Comparison of ENCODE assay signal across 1 cellular context in the genomic region with DNA sequence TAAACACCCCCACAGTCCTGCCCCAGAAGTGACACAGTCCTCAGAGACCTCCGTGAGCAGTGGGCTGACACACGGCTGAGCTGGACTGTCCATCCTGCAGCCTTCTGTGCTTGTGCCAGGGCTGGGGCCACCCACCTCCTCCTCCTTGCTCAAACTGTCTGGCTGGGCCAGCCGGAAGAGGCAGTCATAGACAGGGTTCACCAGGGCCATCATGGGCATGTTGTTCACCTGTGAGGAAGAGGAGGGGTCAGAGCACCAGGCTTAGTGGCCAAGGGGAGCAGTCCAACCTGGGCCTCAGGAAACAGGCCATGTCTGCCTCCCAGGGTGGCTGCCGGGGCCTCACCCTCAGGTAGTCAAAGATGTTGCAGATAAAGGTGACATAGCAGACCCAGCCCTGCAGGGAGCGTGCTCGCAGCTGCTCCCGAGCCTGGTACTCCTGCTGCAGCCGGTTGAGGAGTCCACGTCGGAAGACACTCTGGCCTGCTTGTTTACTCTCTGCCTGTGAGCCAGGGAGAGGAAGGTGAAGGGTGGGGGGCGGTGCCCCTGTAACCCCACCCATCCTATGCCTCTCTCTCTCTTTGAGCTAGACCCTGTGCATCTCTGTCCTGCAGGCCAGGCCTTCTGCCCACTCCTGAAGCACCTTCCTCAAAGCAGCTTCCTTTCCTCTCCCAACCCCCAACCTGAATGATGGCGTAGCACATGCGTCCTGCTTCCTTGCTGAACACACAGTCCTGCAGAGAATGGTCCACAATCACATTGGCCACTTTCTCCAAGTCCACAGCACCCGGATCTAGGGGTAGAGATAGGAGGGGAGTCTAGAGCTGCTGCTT.
A peak's percentile ranks its signal among the peaks of the same experiment; 100 is the strongest.
TF ChIP-seq lines count a peak whose summit lies in the region.

No MANE protein-coding gene starts in this region.

TF ChIP-seq in HepG2, 621 proteins besides CTCF, POLR2A, EP300 and RAD21 (continued from another document and continues in another):
- TF ChIP-seq ZNF512B (CRISPR knock-in tag; IDR thresholded peaks at IDR 0.05; ENCODE audit: borderline replicate concordance), result 0 out of 2 replicates have a peak, but pooled peaks have one; percentile 17
- peak; percentile 72 for TF ChIP-seq POLR2G (IDR thresholded peaks at IDR 0.05; ENCODE audit: low read depth, low read length)
- TF ChIP-seq, protein P1, sequence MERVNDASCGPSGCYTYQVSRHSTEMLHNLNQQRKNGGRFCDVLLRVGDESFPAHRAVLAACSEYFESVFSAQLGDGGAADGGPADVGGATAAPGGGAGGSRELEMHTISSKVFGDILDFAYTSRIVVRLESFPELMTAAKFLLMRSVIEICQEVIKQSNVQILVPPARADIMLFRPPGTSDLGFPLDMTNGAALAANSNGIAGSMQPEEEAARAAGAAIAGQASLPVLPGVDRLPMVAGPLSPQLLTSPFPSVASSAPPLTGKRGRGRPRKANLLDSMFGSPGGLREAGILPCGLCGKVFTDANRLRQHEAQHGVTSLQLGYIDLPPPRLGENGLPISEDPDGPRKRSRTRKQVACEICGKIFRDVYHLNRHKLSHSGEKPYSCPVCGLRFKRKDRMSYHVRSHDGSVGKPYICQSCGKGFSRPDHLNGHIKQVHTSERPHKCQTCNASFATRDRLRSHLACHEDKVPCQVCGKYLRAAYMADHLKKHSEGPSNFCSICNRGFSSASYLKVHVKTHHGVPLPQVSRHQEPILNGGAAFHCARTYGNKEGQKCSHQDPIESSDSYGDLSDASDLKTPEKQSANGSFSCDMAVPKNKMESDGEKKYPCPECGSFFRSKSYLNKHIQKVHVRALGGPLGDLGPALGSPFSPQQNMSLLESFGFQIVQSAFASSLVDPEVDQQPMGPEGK (CRISPR knock-in tag; IDR thresholded peaks at IDR 0.05), result peak; percentile 92
- TF ChIP-seq ELF4 (CRISPR knock-in tag; IDR thresholded peaks at IDR 0.05; ENCODE audit: borderline replicate concordance), result no peak
- TF ChIP-seq ZNF749 (CRISPR knock-in tag; IDR thresholded peaks at IDR 0.05; ENCODE audit: borderline replicate concordance), result peak; percentile 52; the same call in 1 of the 2 replicates
- TF ChIP-seq FOXK1 (CRISPR knock-in tag; IDR thresholded peaks at IDR 0.05; ENCODE audit: borderline replicate concordance, low read depth), result peak; percentile 94
- no peak for TF ChIP-seq HNRNPUL1 (IDR thresholded peaks at IDR 0.05; ENCODE audit: low read depth, low read length)
- no peak for TF ChIP-seq PTBP1 (IDR thresholded peaks at IDR 0.05; ENCODE audit: low read depth, low read length, poor library complexity, severe bottlenecking)
- TF ChIP-seq RXRA (CRISPR knock-in tag; IDR thresholded peaks at IDR 0.05), result no peak; the same call in none of the 2 replicates
- TF ChIP-seq MED8 (CRISPR knock-in tag; IDR thresholded peaks at IDR 0.05; ENCODE audit: insufficient replicate concordance), result no peak
- TF ChIP-seq SAP130 (CRISPR knock-in tag; IDR thresholded peaks at IDR 0.05; ENCODE audit: low read depth), result peak; percentile 94
- TF ChIP-seq ZKSCAN5 (CRISPR knock-in tag; IDR thresholded peaks at IDR 0.05), result no peak
- TF ChIP-seq TMF1 (CRISPR knock-in tag; IDR thresholded peaks at IDR 0.05; ENCODE audit: low read depth), result peak; percentile 68; the same call in 1 of the 2 replicates
- TF ChIP-seq ZNF382 (CRISPR knock-in tag; IDR thresholded peaks at IDR 0.05; ENCODE audit: borderline replicate concordance), result no peak
- no peak for TF ChIP-seq SMAD3 (CRISPR knock-in tag; IDR thresholded peaks at IDR 0.05)
- TF ChIP-seq SNAI1 (CRISPR knock-in tag; IDR thresholded peaks at IDR 0.05; ENCODE audit: borderline replicate concordance), result no peak
- TF ChIP-seq ZNF335 (CRISPR knock-in tag; IDR thresholded peaks at IDR 0.05), result peak; percentile 98
- peak; percentile 53 for TF ChIP-seq SKI (IDR thresholded peaks at IDR 0.05; ENCODE audit: partially characterized antibody)
- no peak for TF ChIP-seq ZNF740 (CRISPR knock-in tag; IDR thresholded peaks at IDR 0.05)
- no peak for TF ChIP-seq TCF7L2 (IDR thresholded peaks at IDR 0.05; ENCODE audit: low read depth, low read length)
- no peak for TF ChIP-seq ZNF672 (CRISPR knock-in tag; IDR thresholded peaks at IDR 0.05)
- peak; percentile 17; the same call in 1 of the 2 replicates for TF ChIP-seq ZNF746 (CRISPR knock-in tag; IDR thresholded peaks at IDR 0.05)
- TF ChIP-seq ZUFSP (CRISPR knock-in tag; IDR thresholded peaks at IDR 0.05; ENCODE audit: borderline replicate concordance), result no peak
- TF ChIP-seq CEBPG (CRISPR knock-in tag; IDR thresholded peaks at IDR 0.05), result 0 out of 2 replicates have a peak, but pooled peaks have one; percentile 53
- TF ChIP-seq CAMTA2 (CRISPR knock-in tag; IDR thresholded peaks at IDR 0.05; ENCODE audit: borderline replicate concordance), result no peak
- no peak for TF ChIP-seq RFX3 (CRISPR knock-in tag; IDR thresholded peaks at IDR 0.05)
- TF ChIP-seq ZNF274 (CRISPR knock-in tag; IDR thresholded peaks at IDR 0.05), result peak; percentile 92
- TF ChIP-seq ZNF678 (CRISPR knock-in tag; IDR thresholded peaks at IDR 0.05), result no peak
- TF ChIP-seq ZNF841 (CRISPR knock-in tag; IDR thresholded peaks at IDR 0.05; ENCODE audit: borderline replicate concordance), result no peak
- no peak for TF ChIP-seq TCF12 (IDR thresholded peaks at IDR 0.05)
- no peak for TF ChIP-seq TCF12 (CRISPR knock-in tag; IDR thresholded peaks at IDR 0.05)
- TF ChIP-seq ZNF275 (CRISPR knock-in tag; IDR thresholded peaks at IDR 0.05; ENCODE audit: borderline replicate concordance), result no peak
- no peak for TF ChIP-seq ZNF235 (CRISPR knock-in tag; IDR thresholded peaks at IDR 0.05; ENCODE audit: borderline replicate concordance)
- TF ChIP-seq BRF2 (CRISPR knock-in tag; IDR thresholded peaks at IDR 0.05), result 0 out of 2 replicates have a peak, but pooled peaks have one; percentile 50
- no peak for TF ChIP-seq ZFYVE20 (CRISPR knock-in tag; IDR thresholded peaks at IDR 0.05; ENCODE audit: borderline replicate concordance, low read depth)
- TF ChIP-seq ZFP62 (CRISPR knock-in tag; IDR thresholded peaks at IDR 0.05), result no peak
- peak; percentile 60; the same call in 1 of the 2 replicates for TF ChIP-seq SOX5 (CRISPR knock-in tag; IDR thresholded peaks at IDR 0.05; ENCODE audit: borderline replicate concordance)
- TF ChIP-seq, protein P2, sequence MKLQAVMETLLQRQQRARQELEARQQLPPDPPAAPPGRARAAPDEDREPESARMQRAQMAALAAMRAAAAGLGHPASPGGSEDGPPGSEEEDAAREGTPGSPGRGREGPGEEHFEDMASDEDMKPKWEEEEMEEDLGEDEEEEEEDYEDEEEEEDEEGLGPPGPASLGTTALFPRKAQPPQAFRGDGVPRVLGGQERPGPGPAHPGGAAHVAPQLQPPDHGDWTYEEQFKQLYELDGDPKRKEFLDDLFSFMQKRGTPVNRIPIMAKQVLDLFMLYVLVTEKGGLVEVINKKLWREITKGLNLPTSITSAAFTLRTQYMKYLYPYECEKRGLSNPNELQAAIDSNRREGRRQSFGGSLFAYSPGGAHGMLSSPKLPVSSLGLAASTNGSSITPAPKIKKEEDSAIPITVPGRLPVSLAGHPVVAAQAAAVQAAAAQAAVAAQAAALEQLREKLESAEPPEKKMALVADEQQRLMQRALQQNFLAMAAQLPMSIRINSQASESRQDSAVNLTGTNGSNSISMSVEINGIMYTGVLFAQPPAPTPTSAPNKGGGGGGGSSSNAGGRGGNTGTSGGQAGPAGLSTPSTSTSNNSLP (IDR thresholded peaks at IDR 0.05; ENCODE audit: low read depth, low read length), result no peak
- TF ChIP-seq GPN1 (CRISPR knock-in tag; IDR thresholded peaks at IDR 0.05; ENCODE audit: borderline replicate concordance), result 0 out of 2 replicates have a peak, but pooled peaks have one; percentile 46
- TF ChIP-seq MTF2 (CRISPR knock-in tag; IDR thresholded peaks at IDR 0.05; ENCODE audit: borderline replicate concordance), result no peak
- peak; percentile 76 for TF ChIP-seq ZIK1 (CRISPR knock-in tag; IDR thresholded peaks at IDR 0.05; ENCODE audit: borderline replicate concordance, low read depth)
- peak; percentile 93 for TF ChIP-seq XRCC5 (optimal IDR thresholded peaks at IDR 0.05; ENCODE audit: low read length)
- peak; percentile 81 for TF ChIP-seq MAX (IDR thresholded peaks at IDR 0.05)
- no peak for TF ChIP-seq TEAD2 (CRISPR knock-in tag; IDR thresholded peaks at IDR 0.05)
- TF ChIP-seq NR2F2 (IDR thresholded peaks at IDR 0.05; ENCODE audit: borderline replicate concordance, low read depth), result peak; percentile 26; the same call in 1 of the 2 replicates
- no peak for TF ChIP-seq BRCA1 (CRISPR knock-in tag; IDR thresholded peaks at IDR 0.05)
- TF ChIP-seq, protein P3, sequence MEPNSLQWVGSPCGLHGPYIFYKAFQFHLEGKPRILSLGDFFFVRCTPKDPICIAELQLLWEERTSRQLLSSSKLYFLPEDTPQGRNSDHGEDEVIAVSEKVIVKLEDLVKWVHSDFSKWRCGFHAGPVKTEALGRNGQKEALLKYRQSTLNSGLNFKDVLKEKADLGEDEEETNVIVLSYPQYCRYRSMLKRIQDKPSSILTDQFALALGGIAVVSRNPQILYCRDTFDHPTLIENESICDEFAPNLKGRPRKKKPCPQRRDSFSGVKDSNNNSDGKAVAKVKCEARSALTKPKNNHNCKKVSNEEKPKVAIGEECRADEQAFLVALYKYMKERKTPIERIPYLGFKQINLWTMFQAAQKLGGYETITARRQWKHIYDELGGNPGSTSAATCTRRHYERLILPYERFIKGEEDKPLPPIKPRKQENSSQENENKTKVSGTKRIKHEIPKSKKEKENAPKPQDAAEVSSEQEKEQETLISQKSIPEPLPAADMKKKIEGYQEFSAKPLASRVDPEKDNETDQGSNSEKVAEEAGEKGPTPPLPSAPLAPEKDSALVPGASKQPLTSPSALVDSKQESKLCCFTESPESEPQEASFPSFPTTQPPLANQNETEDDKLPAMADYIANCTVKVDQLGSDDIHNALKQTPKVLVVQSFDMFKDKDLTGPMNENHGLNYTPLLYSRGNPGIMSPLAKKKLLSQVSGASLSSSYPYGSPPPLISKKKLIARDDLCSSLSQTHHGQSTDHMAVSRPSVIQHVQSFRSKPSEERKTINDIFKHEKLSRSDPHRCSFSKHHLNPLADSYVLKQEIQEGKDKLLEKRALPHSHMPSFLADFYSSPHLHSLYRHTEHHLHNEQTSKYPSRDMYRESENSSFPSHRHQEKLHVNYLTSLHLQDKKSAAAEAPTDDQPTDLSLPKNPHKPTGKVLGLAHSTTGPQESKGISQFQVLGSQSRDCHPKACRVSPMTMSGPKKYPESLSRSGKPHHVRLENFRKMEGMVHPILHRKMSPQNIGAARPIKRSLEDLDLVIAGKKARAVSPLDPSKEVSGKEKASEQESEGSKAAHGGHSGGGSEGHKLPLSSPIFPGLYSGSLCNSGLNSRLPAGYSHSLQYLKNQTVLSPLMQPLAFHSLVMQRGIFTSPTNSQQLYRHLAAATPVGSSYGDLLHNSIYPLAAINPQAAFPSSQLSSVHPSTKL (CRISPR knock-in tag; IDR thresholded peaks at IDR 0.05), result peak; percentile 73
